In the genomic region with DNA sequence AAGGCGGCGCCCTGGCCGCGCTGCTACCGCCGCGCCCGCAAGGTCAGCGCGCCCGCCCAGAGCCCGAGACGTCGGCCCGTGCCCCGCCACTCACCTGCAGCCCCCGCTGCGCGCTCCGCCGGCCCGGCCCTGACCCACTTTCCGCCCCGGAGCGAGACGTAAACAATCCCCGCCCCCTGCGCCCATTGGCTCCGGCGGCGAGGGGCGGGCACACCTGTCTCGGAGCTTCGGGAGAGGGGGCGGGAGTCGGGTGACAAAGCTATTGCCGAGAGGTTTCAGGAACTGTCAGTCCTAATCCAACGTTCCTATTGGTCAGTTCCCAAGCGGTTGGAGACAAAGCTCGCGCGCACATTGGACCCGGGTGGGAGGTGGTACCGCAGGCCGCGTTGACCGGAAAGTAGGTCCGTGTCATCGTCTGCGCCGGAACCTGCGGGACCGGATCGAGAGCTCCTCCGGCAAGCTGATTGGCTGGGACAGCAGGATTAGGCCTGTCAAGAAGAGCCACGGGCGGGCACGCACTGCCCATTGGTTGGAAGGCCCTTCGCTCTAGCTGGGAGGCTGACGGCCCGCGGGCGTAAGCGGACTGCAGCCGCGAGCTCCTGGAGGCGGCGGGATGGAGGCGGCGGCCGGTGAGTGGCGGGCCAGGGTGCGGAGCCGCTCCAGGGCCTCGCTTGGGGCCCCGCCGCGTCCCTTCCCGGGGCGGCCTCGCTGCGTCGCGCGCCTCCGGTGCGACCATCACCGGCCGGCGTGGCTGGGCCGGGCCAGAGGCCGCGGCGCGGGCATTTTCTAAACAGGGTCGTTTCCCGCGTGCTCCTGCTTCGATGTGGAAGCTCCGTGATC, we compare ENCODE assay signal across 1 cellular context.
TF ChIP-seq lines count a peak whose summit lies in the region.

A gene with protein sequence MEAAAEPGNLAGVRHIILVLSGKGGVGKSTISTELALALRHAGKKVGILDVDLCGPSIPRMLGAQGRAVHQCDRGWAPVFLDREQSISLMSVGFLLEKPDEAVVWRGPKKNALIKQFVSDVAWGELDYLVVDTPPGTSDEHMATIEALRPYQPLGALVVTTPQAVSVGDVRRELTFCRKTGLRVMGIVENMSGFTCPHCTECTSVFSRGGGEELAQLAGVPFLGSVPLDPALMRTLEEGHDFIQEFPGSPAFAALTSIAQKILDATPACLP (plus strand): TSS at position 553 of the 840 bp plus-strand sequence. CDS start 61 bp downstream, at position 614.
A gene (minus strand): TSS at position 164 of the 840 bp plus-strand sequence. CDS start 1,088 bp downstream, outside the sequence.

TF ChIP-seq in K562, 482 proteins besides CTCF, POLR2A, EP300 and RAD21 (continued from another document):
- TF ChIP-seq, protein P1, sequence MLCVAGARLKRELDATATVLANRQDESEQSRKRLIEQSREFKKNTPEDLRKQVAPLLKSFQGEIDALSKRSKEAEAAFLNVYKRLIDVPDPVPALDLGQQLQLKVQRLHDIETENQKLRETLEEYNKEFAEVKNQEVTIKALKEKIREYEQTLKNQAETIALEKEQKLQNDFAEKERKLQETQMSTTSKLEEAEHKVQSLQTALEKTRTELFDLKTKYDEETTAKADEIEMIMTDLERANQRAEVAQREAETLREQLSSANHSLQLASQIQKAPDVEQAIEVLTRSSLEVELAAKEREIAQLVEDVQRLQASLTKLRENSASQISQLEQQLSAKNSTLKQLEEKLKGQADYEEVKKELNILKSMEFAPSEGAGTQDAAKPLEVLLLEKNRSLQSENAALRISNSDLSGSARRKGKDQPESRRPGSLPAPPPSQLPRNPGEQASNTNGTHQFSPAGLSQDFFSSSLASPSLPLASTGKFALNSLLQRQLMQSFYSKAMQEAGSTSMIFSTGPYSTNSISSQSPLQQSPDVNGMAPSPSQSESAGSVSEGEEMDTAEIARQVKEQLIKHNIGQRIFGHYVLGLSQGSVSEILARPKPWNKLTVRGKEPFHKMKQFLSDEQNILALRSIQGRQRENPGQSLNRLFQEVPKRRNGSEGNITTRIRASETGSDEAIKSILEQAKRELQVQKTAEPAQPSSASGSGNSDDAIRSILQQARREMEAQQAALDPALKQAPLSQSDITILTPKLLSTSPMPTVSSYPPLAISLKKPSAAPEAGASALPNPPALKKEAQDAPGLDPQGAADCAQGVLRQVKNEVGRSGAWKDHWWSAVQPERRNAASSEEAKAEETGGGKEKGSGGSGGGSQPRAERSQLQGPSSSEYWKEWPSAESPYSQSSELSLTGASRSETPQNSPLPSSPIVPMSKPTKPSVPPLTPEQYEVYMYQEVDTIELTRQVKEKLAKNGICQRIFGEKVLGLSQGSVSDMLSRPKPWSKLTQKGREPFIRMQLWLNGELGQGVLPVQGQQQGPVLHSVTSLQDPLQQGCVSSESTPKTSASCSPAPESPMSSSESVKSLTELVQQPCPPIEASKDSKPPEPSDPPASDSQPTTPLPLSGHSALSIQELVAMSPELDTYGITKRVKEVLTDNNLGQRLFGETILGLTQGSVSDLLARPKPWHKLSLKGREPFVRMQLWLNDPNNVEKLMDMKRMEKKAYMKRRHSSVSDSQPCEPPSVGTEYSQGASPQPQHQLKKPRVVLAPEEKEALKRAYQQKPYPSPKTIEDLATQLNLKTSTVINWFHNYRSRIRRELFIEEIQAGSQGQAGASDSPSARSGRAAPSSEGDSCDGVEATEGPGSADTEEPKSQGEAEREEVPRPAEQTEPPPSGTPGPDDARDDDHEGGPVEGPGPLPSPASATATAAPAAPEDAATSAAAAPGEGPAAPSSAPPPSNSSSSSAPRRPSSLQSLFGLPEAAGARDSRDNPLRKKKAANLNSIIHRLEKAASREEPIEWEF (CRISPR knock-in tag; IDR thresholded peaks at IDR 0.05): no peak
- TF ChIP-seq, protein P2, sequence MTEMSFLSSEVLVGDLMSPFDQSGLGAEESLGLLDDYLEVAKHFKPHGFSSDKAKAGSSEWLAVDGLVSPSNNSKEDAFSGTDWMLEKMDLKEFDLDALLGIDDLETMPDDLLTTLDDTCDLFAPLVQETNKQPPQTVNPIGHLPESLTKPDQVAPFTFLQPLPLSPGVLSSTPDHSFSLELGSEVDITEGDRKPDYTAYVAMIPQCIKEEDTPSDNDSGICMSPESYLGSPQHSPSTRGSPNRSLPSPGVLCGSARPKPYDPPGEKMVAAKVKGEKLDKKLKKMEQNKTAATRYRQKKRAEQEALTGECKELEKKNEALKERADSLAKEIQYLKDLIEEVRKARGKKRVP (CRISPR knock-in tag; IDR thresholded peaks at IDR 0.05): no peak
- no peak for TF ChIP-seq MCM5 (IDR thresholded peaks at IDR 0.05; ENCODE audit: low read depth)
TF ChIP-seq in K562: peak in this region for 89.
